22 cellular contexts compared by ENCODE assay signal in genomic region chr1:156948708-156949107, GRCh38. TPM values are rescaled to one million over a fixed set of nuclear protein-coding genes. Genes with fewer than 3 reads are reported as not detected.
DNase-seq lines count a peak whose midpoint lies in the region; FAIRE-seq and TF ChIP-seq lines count a peak whose summit lies in the region.
"Had no signal": no experiment of that assay in that cellular context is flagged by ENCODE, and none has a peak within 500 bp of the region (broad histone marks: within the 10 kb centered on the region; RNA-seq: fewer than 3 reads in every experiment).

No MANE protein-coding gene starts in this region.

- H3K4me3 ChIP-seq in BE2C (ENCODE audit: low read depth, low read length) (no peak overlapping the region), astrocyte of the spinal cord (ENCODE audit: low read depth, low read length) (no peak overlapping the region), keratinocyte (ENCODE audit: control insufficient read depth in 2 of 3, extremely low read depth in 1 of 3, insufficient read depth in 2 of 3, low read depth in 1 of 3, low read length in 3 of 3) (no peak overlapping the region), Karpas-422 (ENCODE audit: low read length) (no peak overlapping the region), vagina (no peak overlapping the region)
- H3K4me3 ChIP-seq: Peyer's patch had no signal

- no peak overlapping the region for H3K14ac ChIP-seq in H9 (ENCODE audit: insufficient read depth, low read length)

- H3K27ac ChIP-seq in H9 (ENCODE audit: insufficient read length, low read depth, low read length) (no peak overlapping the region), keratinocyte (ENCODE audit: control insufficient read depth, insufficient read depth, low read length) (no peak overlapping the region), Karpas-422 (ENCODE audit: low read length) (no peak overlapping the region), vagina (no peak overlapping the region)
- H3K27ac ChIP-seq: Peyer's patch had no signal

- H3K27me3 Mint-ChIP-seq in H9 (ENCODE audit: low read depth), result no peaks in the 10 kb centered on the region
- H3K27me3 Mint-ChIP-seq: activated CD4-positive, alpha-beta T cell treated with anti-CD3 and anti-CD28 coated beads, Interleukin-2, amount 10 ng/mL, durations not matched to agents 7 days and 5 days; naive thymus-derived CD4-positive, alpha-beta T cell; stimulated activated memory B cell treated with anti-CD40 and anti-IgM and Interleukin-4, amounts not matched to agents 10 μg/mL and 1 μg/mL and 100 μg/mL, for 72 hours; T-helper 17 cell had no signal

- H3K9me3 ChIP-seq in BE2C, result no peaks in the 10 kb centered on the region
- H3K9me3 ChIP-seq in H9 (ENCODE audit: control insufficient read depth, low read depth, low read length), result no peaks in the 10 kb centered on the region
- H3K9me3 ChIP-seq in keratinocyte (ENCODE audit: control insufficient read depth, low read depth, low read length), result no peaks in the 10 kb centered on the region
- H3K9me3 ChIP-seq in Karpas-422 (ENCODE audit: low read length), result no peaks in the 10 kb centered on the region
- no peaks in the 10 kb centered on the region for H3K9me3 ChIP-seq in vagina
- H3K9me3 ChIP-seq: Peyer's patch had no signal

- H2BK20ac ChIP-seq in H9 (ENCODE audit: low read depth, low read length, poor library complexity, severe bottlenecking), result no peak overlapping the region

- H3K9me1 ChIP-seq in keratinocyte (ENCODE audit: control insufficient read depth, extremely low read depth, insufficient read depth, low read length), result peaks cover 2% of the 10 kb centered on the region

- intact Hi-C loops in vagina (cut with DNase I), result no loop called here

- no peaks in the 10 kb centered on the region for H3K23me2 ChIP-seq in H9 (ENCODE audit: insufficient read length, low read depth, low read length, poor library complexity, severe bottlenecking)

- no peak overlapping the region for H4K8ac ChIP-seq in H9 (replicated peaks; ENCODE audit: insufficient read length, low read depth, low read length)

- no peak overlapping the region for H2AFZ ChIP-seq in H9 (ENCODE audit: low read length)
- H2AFZ ChIP-seq in keratinocyte (ENCODE audit: control insufficient read depth, low read length), result no peak overlapping the region
- H2AFZ ChIP-seq in Karpas-422 (ENCODE audit: low read length), result no peak overlapping the region

- no peaks in the 10 kb centered on the region for H3K9me2 ChIP-seq in Karpas-422 (replicated peaks; ENCODE audit: insufficient read depth, low read length)

- H3K4me3 Mint-ChIP-seq in H9, result no peak overlapping the region
- H3K4me3 Mint-ChIP-seq: activated CD4-positive, alpha-beta T cell treated with anti-CD3 and anti-CD28 coated beads, Interleukin-2, amount 10 ng/mL, durations not matched to agents 7 days and 5 days; naive thymus-derived CD4-positive, alpha-beta T cell; stimulated activated memory B cell treated with anti-CD40 and anti-IgM and Interleukin-4, amounts not matched to agents 10 μg/mL and 1 μg/mL and 100 μg/mL, for 72 hours; T-helper 17 cell had no signal

- no peak overlapping the region for H4K5ac ChIP-seq in H9 (ENCODE audit: insufficient read length, low read depth, low read length)

- no peak overlapping the region for H3T11ph ChIP-seq in H9 (ENCODE audit: low read length)

- dilution Hi-C loops in keratinocyte (cut with MboI; ENCODE audit: extremely low pct_ligation_motif_present, low sequenced_read_pairs), result no loop called here

- H2BK120ac ChIP-seq in H9 (ENCODE audit: low read depth, low read length, poor library complexity, severe bottlenecking), result no peak overlapping the region

- no peak overlapping the region for H2BK15ac ChIP-seq in H9 (ENCODE audit: low read depth, low read length)

- peak; percentile 36 for TF ChIP-seq CTCF in BE2C (IDR thresholded peaks at IDR 0.05; ENCODE audit: low read depth, low read length)
- TF ChIP-seq CTCF in H9 (conservative IDR thresholded peaks at IDR 0.05), result peak; percentile 70
- TF ChIP-seq CTCF in astrocyte of the spinal cord (IDR thresholded peaks at IDR 0.05; ENCODE audit: low read depth, low read length), result peak; percentile 42
- peak in 2 of 3 experiments; percentile 16 to 20 for TF ChIP-seq CTCF in keratinocyte (optimal IDR thresholded peaks at IDR 0.05 in 1 of 3, IDR thresholded peaks at IDR 0.05 in 1 of 3, conservative IDR thresholded peaks at IDR 0.05 in 1 of 3; ENCODE audit: extremely low read depth in 1 of 3, insufficient read depth in 2 of 3, low read length in 3 of 3)
- no peak for TF ChIP-seq CTCF in vagina (IDR thresholded peaks at IDR 0.05)

- H3K79me1 ChIP-seq in H9 (ENCODE audit: insufficient read depth, low read depth, low read length, poor library complexity, severe bottlenecking), result no peaks in the 10 kb centered on the region

- H3K27ac Mint-ChIP-seq in H9, result no peak overlapping the region
- H3K27ac Mint-ChIP-seq: activated CD4-positive, alpha-beta T cell treated with anti-CD3 and anti-CD28 coated beads, Interleukin-2, amount 10 ng/mL, durations not matched to agents 7 days and 5 days; activated T-helper 2 cell treated with anti-CD3 and anti-CD28 coated beads, Interferon-gamma antibody, Interleukin-2, Interleukin-4, amounts not matched to agents 10 μg/mL and 5 μg/mL and 100 μg/mL, durations not matched to agents 14 hours and 24 hours and 36 hours; naive thymus-derived CD4-positive, alpha-beta T cell; stimulated activated memory B cell treated with anti-CD40 and anti-IgM and Interleukin-4, amounts not matched to agents 10 μg/mL and 1 μg/mL and 100 μg/mL, for 72 hours; T-helper 17 cell had no signal

- no peak overlapping the region for H2AK5ac ChIP-seq in H9 (ENCODE audit: insufficient read length, low read length)

- in situ Hi-C loops in astrocyte of the spinal cord (cut with HindIII; ENCODE audit: low sequenced_read_pairs), result no loop called here

- H3K4me2 ChIP-seq in H9 (ENCODE audit: insufficient read depth, insufficient read length, low read length), result no peak overlapping the region
- H3K4me2 ChIP-seq in keratinocyte (ENCODE audit: control insufficient read depth, extremely low read depth, insufficient read depth, low read depth, low read length), result no peak overlapping the region
- no peak overlapping the region for H3K4me2 ChIP-seq in Karpas-422 (ENCODE audit: low read depth, low read length, poor library complexity, severe bottlenecking)

- no peaks in the 10 kb centered on the region for H3K9me3 Mint-ChIP-seq in H9
- H3K9me3 Mint-ChIP-seq: activated CD4-positive, alpha-beta T cell treated with anti-CD3 and anti-CD28 coated beads, Interleukin-2, amount 10 ng/mL, durations not matched to agents 7 days and 5 days; activated T-helper 2 cell treated with anti-CD3 and anti-CD28 coated beads, Interferon-gamma antibody, Interleukin-2, Interleukin-4, amounts not matched to agents 10 μg/mL and 5 μg/mL and 100 μg/mL, durations not matched to agents 14 hours and 24 hours and 36 hours; naive thymus-derived CD4-positive, alpha-beta T cell; stimulated activated memory B cell treated with anti-CD40 and anti-IgM and Interleukin-4, amounts not matched to agents 10 μg/mL and 1 μg/mL and 100 μg/mL, for 72 hours had no signal

- no peaks in the 10 kb centered on the region for H3K79me2 ChIP-seq in H9 (ENCODE audit: insufficient read depth, low read length)
- no peaks in the 10 kb centered on the region for H3K79me2 ChIP-seq in keratinocyte (ENCODE audit: control insufficient read depth, insufficient read depth, low read length)
- H3K79me2 ChIP-seq in Karpas-422 (ENCODE audit: low read length), result no peaks in the 10 kb centered on the region

- H3K18ac ChIP-seq in H9 (ENCODE audit: insufficient read length, low read depth, low read length), result no peak overlapping the region

- H4K20me1 ChIP-seq in H9 (ENCODE audit: control insufficient read depth, insufficient read depth, insufficient read length), result no peaks in the 10 kb centered on the region
- no peaks in the 10 kb centered on the region for H4K20me1 ChIP-seq in keratinocyte (ENCODE audit: control insufficient read depth, extremely low read depth, insufficient read depth, low read length)
- no peaks in the 10 kb centered on the region for H4K20me1 ChIP-seq in Karpas-422 (ENCODE audit: insufficient read depth, low read depth, low read length)

- H3K23ac ChIP-seq in H9 (ENCODE audit: insufficient read length, low read depth, low read length), result no peak overlapping the region

- FAIRE-seq in keratinocyte (lab: Jason Lieb, UNC), result no peak
- FAIRE-seq: astrocyte, urothelium cell line had no signal

- peaks cover 3 to 4% of the 10 kb centered on the region in 2 experiments; a peak in 3 of 4 replicates for H3K4me1 Mint-ChIP-seq in H9
- H3K4me1 Mint-ChIP-seq: activated CD4-positive, alpha-beta T cell treated with anti-CD3 and anti-CD28 coated beads, Interleukin-2, amount 10 ng/mL, durations not matched to agents 7 days and 5 days; stimulated activated memory B cell treated with anti-CD40 and anti-IgM and Interleukin-4, amounts not matched to agents 10 μg/mL and 1 μg/mL and 100 μg/mL, for 72 hours had no signal

- no peak overlapping the region for H2BK5ac ChIP-seq in H9 (ENCODE audit: insufficient read length, low read length)

- H3K9ac ChIP-seq in H9 (ENCODE audit: extremely low read depth, insufficient read length, low read length) (no peak overlapping the region), keratinocyte (ENCODE audit: control insufficient read depth, extremely low read depth, insufficient read depth, low read length) (no peak overlapping the region), Karpas-422 (ENCODE audit: low read length) (no peak overlapping the region)

- WGBS in H9 (ENCODE audit: extremely low coverage, insufficient read length, low lambda C conversion rate), result no CpG with 5 or more reads among the region's 4 CpGs

- H3K4me1 ChIP-seq in BE2C (no peaks in the 10 kb centered on the region), H9 (ENCODE audit: insufficient read depth, low read length) (no peaks in the 10 kb centered on the region), keratinocyte (ENCODE audit: control insufficient read depth, extremely low read depth, insufficient read depth, low read length) (peaks cover 5% of the 10 kb centered on the region), Karpas-422 (ENCODE audit: low read length) (no peaks in the 10 kb centered on the region), vagina (no peaks in the 10 kb centered on the region)
- H3K4me1 ChIP-seq: Peyer's patch had no signal

- no peak overlapping the region for H4K91ac ChIP-seq in H9 (ENCODE audit: insufficient read length, low read depth, low read length)

- DNase-seq in BE2C (no peak), H9 (peak; percentile 51), astrocyte of the spinal cord (ENCODE audit: low read depth, low spot score) (no peak), keratinocyte (ENCODE audit: low read depth, low spot score) (no peak), AG08396 (ENCODE audit: low spot score) (no peak), RPMI8226 (no peak), Karpas-422 (no peak), vagina (ENCODE audit: extremely low spot score in 2 of 2) (no peak)
- DNase-seq: activated CD4-positive, alpha-beta T cell treated with anti-CD3 and anti-CD28 coated beads, Interleukin-2, amount 10 ng/mL, durations not matched to agents 7 days and 5 days; effector memory CD4-positive, alpha-beta T cell; left colon; naive thymus-derived CD4-positive, alpha-beta T cell; NCI-H1092 treated with DMSO at 0.1 percent for 48 hours; right cardiac atrium; stimulated activated CD4-positive, alpha-beta T cell treated with anti-CD3 and anti-CD28 coated beads, Interleukin-4, amount 100 ng/mL, for 4 hours; T-helper 17 cell had no signal

- no peak overlapping the region for H3K4ac ChIP-seq in H9 (ENCODE audit: low read depth, low read length)

- peaks cover 55 to 92% (median 85%) of the 10 kb centered on the region in 3 experiments for H3K36me3 Mint-ChIP-seq in H9 (ENCODE audit: insufficient read depth in 1 of 3, low read depth in 3 of 3)

- no peak overlapping the region for H3K56ac ChIP-seq in H9 (ENCODE audit: insufficient read length, low read depth, low read length)

- no peak overlapping the region for H2BK12ac ChIP-seq in H9 (ENCODE audit: insufficient read length, low read depth, low read length)

- H3K36me3 ChIP-seq in BE2C, result peaks cover 51% of the 10 kb centered on the region
- H3K36me3 ChIP-seq in keratinocyte (ENCODE audit: control insufficient read depth in 2 of 2, extremely low read depth in 1 of 2, insufficient read depth in 2 of 2, low read length in 2 of 2), result peaks cover 10 to 32% of the 10 kb centered on the region in 2 experiments
- no peaks in the 10 kb centered on the region for H3K36me3 ChIP-seq in Karpas-422 (ENCODE audit: insufficient read depth, low read length)
- peaks cover 0 to 84% of the 10 kb centered on the region in 2 donors for H3K36me3 ChIP-seq in vagina

- H3K27me3 ChIP-seq in BE2C (no peaks in the 10 kb centered on the region), H9 (ENCODE audit: insufficient read depth, low read length) (no peaks in the 10 kb centered on the region), keratinocyte (ENCODE audit: control insufficient read depth, extremely low read depth, insufficient read depth, low read length) (no peaks in the 10 kb centered on the region), Karpas-422 (ENCODE audit: low read length) (no peaks in the 10 kb centered on the region), vagina (no peaks in the 10 kb centered on the region)
- H3K27me3 ChIP-seq: Peyer's patch had no signal

- no peak for TF ChIP-seq POLR2A in vagina (IDR thresholded peaks at IDR 0.05)

RNA-seq across cellular contexts. Expression of gene LRRC71, which starts 28.3 kb away (rescaled TPM):
- polyA plus RNA-seq in BE2C (2012; ENCODE audit: insufficient read depth, insufficient read length, low read depth), result 1.3 TPM
- total RNA-seq in H9 (2021) (not detected in 2 replicates), vagina (not detected)
- not detected in 3 replicates for polyA plus RNA-seq in keratinocyte
- polyA plus RNA-seq in keratinocyte (2011; ENCODE audit: low read depth), result not detected
- not detected in 2 replicates for polyA plus RNA-seq in keratinocyte (2011; cell fraction: cytosol; rRNA removed)
- 0.18 TPM in 1 of 2 replicates, not detected in the other for polyA plus RNA-seq in keratinocyte (2011; cell fraction: nucleus; rRNA removed)
- polyA plus RNA-seq in keratinocyte (2012; ENCODE audit: low replicate concordance), result not detected in 2 replicates
- not detected in 3 replicates for polyA minus RNA-seq in keratinocyte
- not detected for polyA minus RNA-seq in keratinocyte (2011; cell fraction: cytosol; rRNA and poly(A)+ RNA removed)
- not detected in 2 replicates for polyA minus RNA-seq in keratinocyte (2011; cell fraction: nucleus; rRNA and poly(A)+ RNA removed)
- not detected in 2 replicates for total RNA-seq in Karpas-422 (2014; rRNA removed; shearing (Covaris generic); ENCODE audit: low replicate concordance)
- total RNA-seq: activated CD4-positive, alpha-beta T cell treated with anti-CD3 and anti-CD28 coated beads, Interleukin-2, amount 10 ng/mL, durations not matched to agents 7 days and 5 days; activated T-helper 2 cell treated with anti-CD3 and anti-CD28 coated beads, Interferon-gamma antibody, Interleukin-2, Interleukin-4, amounts not matched to agents 10 μg/mL and 5 μg/mL and 100 μg/mL, durations not matched to agents 14 hours and 24 hours and 36 hours; HT1080; left colon; naive thymus-derived CD4-positive, alpha-beta T cell; Peyer's patch; T-helper 17 cell had no signal
- polyA plus RNA-seq: naive thymus-derived CD4-positive, alpha-beta T cell had no signal

RNA-seq across cellular contexts. Expression of gene PEAR1, which starts 55.2 kb away (rescaled TPM):
- 27.0 TPM for polyA plus RNA-seq in BE2C (2012; ENCODE audit: insufficient read depth, insufficient read length, low read depth)
- total RNA-seq in H9 (2021) (0.31 and 0.39 TPM in 2 replicates), vagina (11.5 TPM)
- 4.0 to 4.8 TPM (median 4.2 TPM) in 3 replicates for polyA plus RNA-seq in keratinocyte
- 2.2 TPM for polyA plus RNA-seq in keratinocyte (2011; ENCODE audit: low read depth)
- 1.6 and 1.7 TPM in 2 replicates for polyA plus RNA-seq in keratinocyte (2011; cell fraction: cytosol; rRNA removed)
- polyA plus RNA-seq in keratinocyte (2011; cell fraction: nucleus; rRNA removed), result 17.9 and 18.0 TPM in 2 replicates
- 1.1 and 2.6 TPM in 2 replicates for polyA plus RNA-seq in keratinocyte (2012; ENCODE audit: low replicate concordance)
- 1.7 to 8.4 TPM (median 1.8 TPM) in 3 replicates for polyA minus RNA-seq in keratinocyte
- polyA minus RNA-seq in keratinocyte (2011; cell fraction: cytosol; rRNA and poly(A)+ RNA removed), result not detected
- 4.1 and 4.8 TPM in 2 replicates for polyA minus RNA-seq in keratinocyte (2011; cell fraction: nucleus; rRNA and poly(A)+ RNA removed)
- total RNA-seq in Karpas-422 (2014; rRNA removed; shearing (Covaris generic); ENCODE audit: low replicate concordance), result 0.22 TPM in 1 of 2 replicates, not detected in the other

Comparison
In these comparisons a context has a peak if more than half of its experiments do, and no peak if none do; other contexts are left out.
1. CTCF ChIP-seq: peak in BE2C (single experiment), H9 (single experiment), astrocyte of the spinal cord (single experiment) and keratinocyte (2 of 3); none in vagina (0 of 3).